Comparison of ENCODE assay signal across 1 cellular context in genomic region chr15:90751300-90751825, GRCh38.
TF ChIP-seq lines count a peak whose summit lies in the region.

No MANE protein-coding gene starts in this region.

TF ChIP-seq in A549, 52 proteins besides CTCF, POLR2A, EP300 and RAD21 (continued from another document):
- TF ChIP-seq ELK1 (IDR thresholded peaks at IDR 0.05; ENCODE audit: low read depth, low read length): no peak
- no peak for TF ChIP-seq ZC3H11A (IDR thresholded peaks at IDR 0.05)
- no peak for TF ChIP-seq REST (IDR thresholded peaks at IDR 0.05)
- no peak for TF ChIP-seq FOXS1 (CRISPR knock-in tag; IDR thresholded peaks at IDR 0.05)
- no peak for TF ChIP-seq CBX8 (IDR thresholded peaks at IDR 0.05)
